23 cellular contexts compared by ENCODE assay signal in the genomic region with DNA sequence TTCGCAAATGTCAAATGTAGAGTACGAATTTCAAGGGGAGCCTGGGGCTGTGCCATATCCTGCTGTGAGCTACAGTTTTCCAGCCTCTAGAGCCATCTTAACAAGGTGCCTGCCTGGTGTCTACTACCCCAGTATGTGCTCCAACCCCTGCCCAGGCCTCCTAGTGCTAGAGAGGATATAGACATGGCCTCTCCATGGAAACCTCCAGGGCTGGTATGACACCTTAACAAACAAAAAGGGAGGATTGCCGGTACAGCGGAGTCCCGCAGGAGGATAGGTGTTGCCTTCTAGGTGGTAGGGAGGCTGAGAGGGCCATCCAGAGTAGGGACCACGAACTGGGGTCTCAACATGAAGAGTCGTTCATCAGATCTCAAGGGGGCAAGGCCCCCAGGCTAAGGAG. TPM values are rescaled to one million over a fixed set of nuclear protein-coding genes. Genes with fewer than 3 reads are reported as not detected.
DNase-seq lines count a peak whose midpoint lies in the region; ATAC-seq and TF ChIP-seq lines count a peak whose summit lies in the region.
"Had no signal": no experiment of that assay in that cellular context is flagged by ENCODE, and none has a peak within 500 bp of the region (broad histone marks: within the 10 kb centered on the region; RNA-seq: fewer than 3 reads in every experiment).

No MANE protein-coding gene starts in this region.

- H3K4me1 Mint-ChIP-seq in type B pancreatic cell (ENCODE audit: unreplicated experiment) = no peaks in the 10 kb centered on the region
- H3K4me1 Mint-ChIP-seq: CD4-positive, alpha-beta memory T cell had no signal

- H3K9me3 ChIP-seq in right atrium auricular region = no peaks in the 10 kb centered on the region
- no peaks in the 10 kb centered on the region for H3K9me3 ChIP-seq in left ventricle myocardium inferior (replicated peaks)
- H3K9me3 ChIP-seq: BE2C had no signal

- peak; percentile 48 for DNase-seq in right atrium auricular region (ENCODE audit: low spot score)
- DNase-seq in left ventricle myocardium inferior = no peak
- DNase-seq in NCI-H69 (lab: John Stamatoyannopoulos, UW) = peak; percentile 17
- DNase-seq in iPS-NIHi11 (ENCODE audit: low spot score) = peak; percentile 11
- DNase-seq in type B pancreatic cell (ENCODE audit: extremely low spot score, unreplicated experiment) = peak; percentile 29
- no peak for DNase-seq in NAMALWA (ENCODE audit: low spot score)
- DNase-seq in NCI-H128 (lab: John Stamatoyannopoulos, UW; ENCODE audit: unreplicated experiment) = no peak
- DNase-seq: BE2C; CD4-positive, alpha-beta memory T cell; DND-41; NCI-H1092 treated with DMSO at 0.1 percent for 48 hours; NCI-H1694 treated with DMSO at 0.1 percent for 48 hours; NCI-H2171 treated with DMSO at 0.1 percent for 48 hours; NCI-H524 treated with DMSO at 0.1 percent for 48 hours; NK-92 treated with Interleukin-12 subunit alpha and Interleukin-12 subunit beta, amount 100 ng/mL, for 24 hours; OCI-M1; RPMI8226 had no signal

- no peaks in the 10 kb centered on the region for H3K36me3 Mint-ChIP-seq in type B pancreatic cell
- H3K36me3 Mint-ChIP-seq: CD4-positive, alpha-beta memory T cell had no signal

- no peak for TF ChIP-seq CTCF in right atrium auricular region (IDR thresholded peaks at IDR 0.05)
- TF ChIP-seq CTCF in left ventricle myocardium inferior (IDR thresholded peaks at IDR 0.05; ENCODE audit: borderline replicate concordance) = no peak
- no peak for TF ChIP-seq CTCF in type B pancreatic cell (conservative IDR thresholded peaks at IDR 0.05)

- H3K27ac ChIP-seq in right atrium auricular region (no peak overlapping the region), left ventricle myocardium inferior (replicated peaks) (no peak overlapping the region)
- H3K27ac ChIP-seq: KMS-11 had no signal

- H3K27me3 Mint-ChIP-seq in type B pancreatic cell = peaks cover 8% of the 10 kb centered on the region

- H3K27me3 ChIP-seq in right atrium auricular region = no peaks in the 10 kb centered on the region
- peaks cover 33% of the 10 kb centered on the region for H3K27me3 ChIP-seq in left ventricle myocardium inferior (ENCODE audit: low read depth)
- H3K27me3 ChIP-seq: BE2C had no signal

- H3K4me3 ChIP-seq in right atrium auricular region (no peak overlapping the region), left ventricle myocardium inferior (no peak overlapping the region)

- intact Hi-C loops in left ventricle myocardium inferior (cut with micrococcal nuclease) = no loop called here

- H3K4me1 ChIP-seq in right atrium auricular region (no peaks in the 10 kb centered on the region), left ventricle myocardium inferior (no peaks in the 10 kb centered on the region)
- H3K4me1 ChIP-seq: BE2C had no signal

- no peak overlapping the region for H3K4me3 Mint-ChIP-seq in type B pancreatic cell
- H3K4me3 Mint-ChIP-seq: CD4-positive, alpha-beta memory T cell had no signal

- no peak overlapping the region for H3K27ac Mint-ChIP-seq in type B pancreatic cell

- no peaks in the 10 kb centered on the region for H3K36me3 ChIP-seq in right atrium auricular region
- no peaks in the 10 kb centered on the region for H3K36me3 ChIP-seq in left ventricle myocardium inferior
- H3K36me3 ChIP-seq: BE2C had no signal

- no peaks in the 10 kb centered on the region for H3K9me3 Mint-ChIP-seq in type B pancreatic cell

- no peak for ATAC-seq in HG02981 (IDR thresholded peaks at IDR 0.05; ENCODE audit: unreplicated experiment)
- ATAC-seq: HepG2, SK-N-SH treated with all-trans-retinoic acid at 6 μM for 48 hours had no signal

RNA-seq across cellular contexts. Expression of a gene that starts 13.5 kb away (rescaled TPM):
- total RNA-seq in right atrium auricular region = not detected
- not detected for total RNA-seq in left ventricle myocardium inferior
- total RNA-seq in type B pancreatic cell (ENCODE audit: low replicate concordance) = not detected in 2 replicates
- total RNA-seq: CD4-positive, alpha-beta memory T cell; H4; HepG2; MCF 10A had no signal

RNA-seq across cellular contexts. Expression of a gene that starts 26.7 kb away (rescaled TPM):
- total RNA-seq in right atrium auricular region (not detected), left ventricle myocardium inferior (not detected), type B pancreatic cell (ENCODE audit: low replicate concordance) (not detected in 2 replicates)
- total RNA-seq: CD4-positive, alpha-beta memory T cell; HepG2; MCF 10A had no signal

RNA-seq across cellular contexts. Expression of a gene that starts 35.5 kb away (rescaled TPM):
- total RNA-seq in right atrium auricular region (1 to 10 TPM in 1 of 2 donors, under 1 TPM in 1; 0.71 to 1.6 TPM), left ventricle myocardium inferior (2.7 TPM), type B pancreatic cell (ENCODE audit: low replicate concordance) (0.97 and 2.8 TPM in 2 replicates)
- total RNA-seq: MCF 10A had no signal

Comparison
In these comparisons a context has a peak if more than half of its experiments do, and no peak if none do; other contexts are left out.
1. DNase-seq: peak in right atrium auricular region (single experiment), NCI-H69 (single experiment), iPS-NIHi11 (single experiment) and type B pancreatic cell (single experiment); none in left ventricle myocardium inferior (single experiment), NAMALWA (single experiment) and NCI-H128 (single experiment).